Comparison of ENCODE assay signal across 8 cellular contexts in genomic region chr19:7393934-7394508, GRCh38. TPM values are rescaled to one million over a fixed set of nuclear protein-coding genes. Genes with fewer than 3 reads are reported as not detected.
A peak's percentile ranks its signal among the peaks of the same experiment; 100 is the strongest.
DNase-seq lines count a peak whose midpoint lies in the region; ATAC-seq and TF ChIP-seq lines count a peak whose summit lies in the region.

No MANE protein-coding gene starts in this region.

- H3K79me2 ChIP-seq in mammary epithelial cell (ENCODE audit: insufficient read depth, low read length) = peaks cover 38% of the 10 kb centered on the region

- peaks cover 29% of the 10 kb centered on the region for H3K4me1 ChIP-seq in left ventricle myocardium inferior
- H3K4me1 ChIP-seq in mammary epithelial cell (ENCODE audit: insufficient read depth, low read length) = peaks cover 5% of the 10 kb centered on the region
- peaks cover 38% of the 10 kb centered on the region for H3K4me1 ChIP-seq in mucosa of stomach (ENCODE audit: control insufficient read depth, insufficient read depth, low read length)

- in situ Hi-C loops in mammary epithelial cell (cut with MboI; ENCODE audit: low sequenced_read_pairs in 2 of 2) = loop anchor here (10.0 to 25.0 kb wide), 2 partner anchors 131 to 143 kb away; partner anchors contain the start of genes MCOLN1 (in 1 of the 2) and PNPLA6 (in 1 of the 2)

- CTCF ChIA-PET in mammary epithelial cell (lab: Charles Lee; ENCODE audit: low non-redundant PET) = no interaction called here

- 58% methylated on average over 2 of the region's 6 CpGs for WGBS in mammary epithelial cell (ENCODE audit: low coverage, missing lambda C conversion rate)

- peak overlapping the region; percentile 89 for H2AFZ ChIP-seq in mammary epithelial cell (ENCODE audit: low read depth, low read length)

- H3K36me3 ChIP-seq in left ventricle myocardium inferior = peaks cover 4% of the 10 kb centered on the region
- no peaks in the 10 kb centered on the region for H3K36me3 ChIP-seq in mammary epithelial cell (ENCODE audit: insufficient read depth, low read length)
- H3K36me3 ChIP-seq in mucosa of stomach (ENCODE audit: control insufficient read depth, insufficient read depth, low read length) = no peaks in the 10 kb centered on the region

- DNase-seq in left ventricle myocardium inferior = no peak
- DNase-seq in cardiac septum (ENCODE audit: low spot score) = no peak
- no peak for DNase-seq in mammary epithelial cell
- no peak for DNase-seq in pons (ENCODE audit: low spot score)
- DNase-seq in epidermal melanocyte (ENCODE audit: insufficient read length, low spot score) = no peak

- dilution Hi-C loops in mammary epithelial cell (cut with HindIII; ENCODE audit: low sequenced_read_pairs) = no loop called here

- BruUV-seq in mammary epithelial cell (replicated peaks; lab: Mats Ljungman, UMichigan) = no TSS peak

- peak overlapping the region; percentile 90 for H3K4me2 ChIP-seq in mammary epithelial cell (ENCODE audit: insufficient read depth, low read depth, low read length)

- H3K27ac ChIP-seq in left ventricle myocardium inferior (replicated peaks) (no peak overlapping the region), mammary epithelial cell (ENCODE audit: insufficient read depth, low read depth, low read length) (no peak overlapping the region)

- H3K9me3 ChIP-seq in left ventricle myocardium inferior (replicated peaks) = no peaks in the 10 kb centered on the region
- H3K9me3 ChIP-seq in mammary epithelial cell (replicated peaks; ENCODE audit: insufficient read depth, low read length) = no peaks in the 10 kb centered on the region
- H3K9me3 ChIP-seq in mucosa of stomach (ENCODE audit: control insufficient read depth, low read length) = no peaks in the 10 kb centered on the region

- H4K20me1 ChIP-seq in mammary epithelial cell (ENCODE audit: insufficient read depth, low read length) = no peaks in the 10 kb centered on the region

- H3K4me3 ChIP-seq in left ventricle myocardium inferior = peak overlapping the region; percentile 99
- peak overlapping the region; percentile 91 to 94 (median 93) for H3K4me3 ChIP-seq in mammary epithelial cell (replicated peaks in 1 of 3; ENCODE audit: insufficient read depth in 1 of 3, low read depth in 2 of 3, low read length in 3 of 3)
- H3K4me3 ChIP-seq in mucosa of stomach (ENCODE audit: low read length) = peak overlapping the region; percentile 90

- TF ChIP-seq CTCF in left ventricle myocardium inferior (IDR thresholded peaks at IDR 0.05; ENCODE audit: borderline replicate concordance) (no peak), mammary epithelial cell (conservative IDR thresholded peaks at IDR 0.05 in 1 of 2, IDR thresholded peaks at IDR 0.05 in 1 of 2; ENCODE audit: extremely low read depth in 1 of 2, insufficient read depth in 1 of 2, low read depth in 1 of 2, low read length in 2 of 2) (no peak)

- H3K27me3 ChIP-seq in left ventricle myocardium inferior (ENCODE audit: low read depth) (no peaks in the 10 kb centered on the region), mammary epithelial cell (ENCODE audit: insufficient read depth, low read length) (no peaks in the 10 kb centered on the region), mucosa of stomach (ENCODE audit: control insufficient read depth, insufficient read depth, low read length) (no peaks in the 10 kb centered on the region)

- peak overlapping the region; percentile 57 for H3K9ac ChIP-seq in mammary epithelial cell (ENCODE audit: insufficient read depth, low read length)
- peak overlapping the region; percentile 96 for H3K9ac ChIP-seq in mucosa of stomach (ENCODE audit: low read length)

- intact Hi-C loops in left ventricle myocardium inferior (cut with micrococcal nuclease) (no loop called here), cardiac septum (cut with DNase I) (no loop called here), mammary epithelial cell (cut with micrococcal nuclease) (loop anchor here (5.0 kb wide), 1 partner anchor 128 kb away; the partner anchor contains the start of gene MCOLN1)

- ATAC-seq in HG03025 (IDR thresholded peaks at IDR 0.05; ENCODE audit: low FRiP score, unreplicated experiment) (no peak), HG03442 (IDR thresholded peaks at IDR 0.05; ENCODE audit: unreplicated experiment) (no peak)

RNA-seq across cellular contexts. Expression of gene ARHGEF18, which starts 45.3 kb away (rescaled TPM):
- 8.3 TPM for total RNA-seq in left ventricle myocardium inferior
- 12.5 TPM for total RNA-seq in cardiac septum
- 10 to 100 TPM; 36.0 to 50.2 TPM for total RNA-seq in mammary epithelial cell
- 10.1 TPM for polyA plus RNA-seq in mammary epithelial cell
- 12.3 TPM for polyA minus RNA-seq in mammary epithelial cell
